Comparison of ENCODE assay signal across 12 cellular contexts in genomic region chr13:95833713-95834112, GRCh38.
DNase-seq lines count a peak whose midpoint lies in the region; ATAC-seq, FAIRE-seq and TF ChIP-seq lines count a peak whose summit lies in the region.
"Had no signal": no experiment of that assay in that cellular context is flagged by ENCODE, and none has a peak within 500 bp of the region (broad histone marks: within the 10 kb centered on the region; RNA-seq: fewer than 3 reads in every experiment).

No MANE protein-coding gene starts in this region.

- no peak for TF ChIP-seq POLR2A in HCT116 (IDR thresholded peaks at IDR 0.05; ENCODE audit: borderline replicate concordance, extremely low read depth, insufficient read depth, insufficient read length)

- no peaks in the 10 kb centered on the region for H3K9me2 ChIP-seq in HCT116 (ENCODE audit: insufficient read depth)

- no peak overlapping the region for H3K9ac ChIP-seq in HCT116 (ENCODE audit: low read length)
- H3K9ac ChIP-seq: KMS-11, parathyroid adenoma had no signal

- TF ChIP-seq CTCF in HCT116 (IDR thresholded peaks at IDR 0.05 in 2 of 3, conservative IDR thresholded peaks at IDR 0.05 in 1 of 3; ENCODE audit: borderline replicate concordance in 1 of 3, insufficient read depth in 1 of 3, low read depth in 2 of 3, low read length in 2 of 3), result no peak

- H3K4me3 ChIP-seq in HCT116 (replicated peaks in 1 of 2; ENCODE audit: low read depth in 1 of 2, low read length in 2 of 2), result no peak overlapping the region
- H3K4me3 ChIP-seq: tibial artery had no signal

- POLR2A ChIA-PET in HCT116 (lab: Charles Lee), result interaction anchor here (1.0 kb wide), 1 partner anchor 210 kb away, joined by 4 read pairs; no protein-coding TSS in a partner anchor

- BruUV-seq in HCT116 (replicated peaks; lab: Mats Ljungman, UMichigan), result no TSS peak

- no peak for TF ChIP-seq RAD21 in HCT116 (IDR thresholded peaks at IDR 0.05; ENCODE audit: low read depth)

- H2AFZ ChIP-seq in HCT116 (ENCODE audit: low read depth, low read length, poor library complexity, severe bottlenecking), result no peak overlapping the region
- H2AFZ ChIP-seq: parathyroid adenoma had no signal

- H4K20me1 ChIP-seq in HCT116 (ENCODE audit: insufficient read depth), result no peaks in the 10 kb centered on the region

- no peak overlapping the region for H3K27ac ChIP-seq in HCT116 (ENCODE audit: low read depth, low read length)
- H3K27ac ChIP-seq: KMS-11, parathyroid adenoma, tibial artery had no signal

- RAD21 ChIA-PET in HCT116 (lab: Charles Lee; ENCODE audit: low non-redundant PET in 1 of 2, low total read pairs in 2 of 2, uncharacterized antibody in 2 of 2, unreplicated experiment in 2 of 2), result interaction anchor here (0.6 to 1.6 kb wide), 6 partner anchors 209 to 645 kb away, joined by 3 to 14 read pairs (median 4); no protein-coding TSS in a partner anchor

- no peaks in the 10 kb centered on the region for H3K79me2 ChIP-seq in HCT116 (ENCODE audit: insufficient read depth, low read length)
- H3K79me2 ChIP-seq: parathyroid adenoma had no signal

- H3K4me1 ChIP-seq in HCT116 (ENCODE audit: control insufficient read depth in 1 of 2, insufficient read depth in 2 of 2, low read length in 2 of 2), result peaks cover 0 to 6% of the 10 kb centered on the region in 2 experiments; a peak in 2 of 4 replicates
- H3K4me1 ChIP-seq: parathyroid adenoma, tibial artery had no signal

- H3K9me3 ChIP-seq in HCT116 (ENCODE audit: control insufficient read depth in 1 of 2, insufficient read depth in 1 of 2, low read depth in 1 of 2, low read length in 2 of 2), result no peaks in the 10 kb centered on the region
- H3K9me3 ChIP-seq: tibial artery had no signal

- FAIRE-seq in HTR-8/SVneo (lab: Jason Lieb, UNC), result no peak

- DNase-seq in A172 (ENCODE audit: low spot score) (peak; percentile 16), HCT116 (ENCODE audit: low read depth, low spot score) (no peak), amniotic epithelial cell (ENCODE audit: low read depth) (peak; percentile 19), glomerular visceral epithelial cell (ENCODE audit: extremely low spot score) (peak; percentile 4), HTR-8/SVneo (ENCODE audit: insufficient read length, low spot score) (no peak), cerebellum (ENCODE audit: low spot score) (no peak), T-helper 1 cell (no peak)
- DNase-seq: NCI-H2081 treated with DMSO at 0.1 percent for 48 hours had no signal

- H3K36me3 ChIP-seq in HCT116 (ENCODE audit: control insufficient read depth in 1 of 2, insufficient read depth in 2 of 2, low read length in 2 of 2), result no peaks in the 10 kb centered on the region

- intact Hi-C loops in HCT116 (cut with micrococcal nuclease), result loop anchor here (1.0 to 5.0 kb wide), 6 partner anchors 209 to 1134 kb away; no protein-coding TSS in a partner anchor

- peak overlapping the region; percentile 11; the same call in 1 of the 2 replicates for H3K4me2 ChIP-seq in HCT116 (ENCODE audit: low read length)
- H3K4me2 ChIP-seq: KMS-11 had no signal

- H3K27me3 ChIP-seq in HCT116 (ENCODE audit: insufficient read depth, low read length), result no peaks in the 10 kb centered on the region
- H3K27me3 ChIP-seq: tibial artery had no signal

- peak; percentile 22; the same call in 1 of the 2 replicates for ATAC-seq in HCT116
- ATAC-seq in GM21529 (IDR thresholded peaks at IDR 0.05; ENCODE audit: unreplicated experiment), result no peak

- CTCF ChIA-PET in HCT116 (lab: Charles Lee), result interaction anchor here (0.8 to 5.0 kb wide), 23 partner anchors 8 to 645 kb away, joined by 3 to 85 read pairs (median 3); no protein-coding TSS in a partner anchor

TF ChIP-seq in HCT116, 20 proteins besides CTCF, POLR2A, EP300 and RAD21:
- TF ChIP-seq TCF7L2 (IDR thresholded peaks at IDR 0.05; ENCODE audit: borderline replicate concordance, extremely low read depth, insufficient read depth, insufficient read length), result no peak
- TF ChIP-seq EGR1 (IDR thresholded peaks at IDR 0.05; ENCODE audit: low read depth), result no peak
- no peak for TF ChIP-seq SP1 (IDR thresholded peaks at IDR 0.05; ENCODE audit: low read depth)
- TF ChIP-seq EZH2phosphoT487 (IDR thresholded peaks at IDR 0.05; ENCODE audit: borderline replicate concordance), result no peak
- TF ChIP-seq FOSL1 (IDR thresholded peaks at IDR 0.05; ENCODE audit: low read depth), result no peak
- TF ChIP-seq ATF3 (IDR thresholded peaks at IDR 0.05), result no peak
- TF ChIP-seq JUND (IDR thresholded peaks at IDR 0.05), result no peak
- TF ChIP-seq POLR2AphosphoS5 (IDR thresholded peaks at IDR 0.05; ENCODE audit: low read depth, low read length), result no peak
- TF ChIP-seq MAX (IDR thresholded peaks at IDR 0.05), result no peak
- TF ChIP-seq SRF (IDR thresholded peaks at IDR 0.05; ENCODE audit: low read depth), result no peak
- TF ChIP-seq ZBTB33 (IDR thresholded peaks at IDR 0.05; ENCODE audit: extremely low read depth, insufficient replicate concordance, low read length), result no peak
- TF ChIP-seq ZNF274 (IDR thresholded peaks at IDR 0.05; ENCODE audit: low read depth, low read length), result no peak
- no peak for TF ChIP-seq REST (IDR thresholded peaks at IDR 0.05; ENCODE audit: low read depth)
- TF ChIP-seq YY1 (IDR thresholded peaks at IDR 0.05; ENCODE audit: extremely low read depth, insufficient replicate concordance, low read depth, low read length), result no peak
- TF ChIP-seq CEBPB (IDR thresholded peaks at IDR 0.05; ENCODE audit: low read depth), result no peak

Comparison
In these comparisons a context has a peak if more than half of its experiments do, and no peak if none do; other contexts are left out.
1. DNase-seq: peak in A172 (single experiment), amniotic epithelial cell (single experiment) and glomerular visceral epithelial cell (single experiment); none in HCT116 (single experiment), HTR-8/SVneo (single experiment), cerebellum (single experiment) and T-helper 1 cell (0 of 5).